Comparison of ENCODE assay signal across 1 cellular context in the genomic region with DNA sequence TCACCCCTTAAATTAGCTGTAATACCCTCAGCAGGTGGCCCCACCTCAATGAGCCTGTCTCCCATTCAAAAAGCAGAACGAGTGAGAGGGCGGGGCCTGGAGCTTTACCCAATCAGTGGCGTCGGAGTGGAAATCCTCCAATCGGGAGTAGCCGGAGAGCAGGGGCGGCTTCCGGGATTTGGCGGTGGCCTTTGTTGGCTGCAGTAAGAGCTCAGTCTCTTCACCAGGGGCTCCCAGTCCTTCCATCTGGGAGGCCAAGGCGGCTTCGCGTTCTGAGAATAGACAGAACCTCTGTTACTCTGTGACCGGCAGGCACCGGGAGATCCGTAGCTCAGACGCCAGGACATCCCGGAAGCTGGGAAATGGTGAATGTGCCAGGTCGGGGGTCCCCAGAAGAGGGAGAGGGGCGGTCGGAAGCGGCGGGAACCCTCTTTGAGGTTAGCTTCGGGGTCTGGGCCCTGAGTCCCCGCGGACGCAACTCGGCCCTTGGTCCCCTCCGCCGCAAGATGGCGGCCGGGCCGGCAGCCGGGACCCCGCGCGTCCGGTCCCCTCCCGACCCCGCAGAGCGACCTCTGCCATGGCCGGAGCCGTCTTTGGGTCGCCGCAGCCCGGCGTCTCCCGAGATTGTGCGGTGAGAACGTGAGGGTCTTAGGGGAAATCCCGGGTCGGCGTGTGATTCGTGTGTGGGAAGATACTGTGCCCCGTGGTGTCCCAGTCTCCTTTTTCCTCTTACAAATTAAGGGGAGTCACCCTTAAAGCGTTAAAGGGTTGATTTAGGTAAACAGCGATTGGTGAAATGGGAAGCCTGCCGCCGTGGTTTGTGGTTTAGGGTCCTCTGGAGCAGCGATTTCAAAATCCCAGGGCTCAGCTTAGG.
TF ChIP-seq lines count a peak whose summit lies in the region.

No MANE protein-coding gene starts in this region.

TF ChIP-seq in HepG2, 621 proteins besides CTCF, POLR2A, EP300 and RAD21 (continued from another document and continues in another):
- TF ChIP-seq, protein P1, sequence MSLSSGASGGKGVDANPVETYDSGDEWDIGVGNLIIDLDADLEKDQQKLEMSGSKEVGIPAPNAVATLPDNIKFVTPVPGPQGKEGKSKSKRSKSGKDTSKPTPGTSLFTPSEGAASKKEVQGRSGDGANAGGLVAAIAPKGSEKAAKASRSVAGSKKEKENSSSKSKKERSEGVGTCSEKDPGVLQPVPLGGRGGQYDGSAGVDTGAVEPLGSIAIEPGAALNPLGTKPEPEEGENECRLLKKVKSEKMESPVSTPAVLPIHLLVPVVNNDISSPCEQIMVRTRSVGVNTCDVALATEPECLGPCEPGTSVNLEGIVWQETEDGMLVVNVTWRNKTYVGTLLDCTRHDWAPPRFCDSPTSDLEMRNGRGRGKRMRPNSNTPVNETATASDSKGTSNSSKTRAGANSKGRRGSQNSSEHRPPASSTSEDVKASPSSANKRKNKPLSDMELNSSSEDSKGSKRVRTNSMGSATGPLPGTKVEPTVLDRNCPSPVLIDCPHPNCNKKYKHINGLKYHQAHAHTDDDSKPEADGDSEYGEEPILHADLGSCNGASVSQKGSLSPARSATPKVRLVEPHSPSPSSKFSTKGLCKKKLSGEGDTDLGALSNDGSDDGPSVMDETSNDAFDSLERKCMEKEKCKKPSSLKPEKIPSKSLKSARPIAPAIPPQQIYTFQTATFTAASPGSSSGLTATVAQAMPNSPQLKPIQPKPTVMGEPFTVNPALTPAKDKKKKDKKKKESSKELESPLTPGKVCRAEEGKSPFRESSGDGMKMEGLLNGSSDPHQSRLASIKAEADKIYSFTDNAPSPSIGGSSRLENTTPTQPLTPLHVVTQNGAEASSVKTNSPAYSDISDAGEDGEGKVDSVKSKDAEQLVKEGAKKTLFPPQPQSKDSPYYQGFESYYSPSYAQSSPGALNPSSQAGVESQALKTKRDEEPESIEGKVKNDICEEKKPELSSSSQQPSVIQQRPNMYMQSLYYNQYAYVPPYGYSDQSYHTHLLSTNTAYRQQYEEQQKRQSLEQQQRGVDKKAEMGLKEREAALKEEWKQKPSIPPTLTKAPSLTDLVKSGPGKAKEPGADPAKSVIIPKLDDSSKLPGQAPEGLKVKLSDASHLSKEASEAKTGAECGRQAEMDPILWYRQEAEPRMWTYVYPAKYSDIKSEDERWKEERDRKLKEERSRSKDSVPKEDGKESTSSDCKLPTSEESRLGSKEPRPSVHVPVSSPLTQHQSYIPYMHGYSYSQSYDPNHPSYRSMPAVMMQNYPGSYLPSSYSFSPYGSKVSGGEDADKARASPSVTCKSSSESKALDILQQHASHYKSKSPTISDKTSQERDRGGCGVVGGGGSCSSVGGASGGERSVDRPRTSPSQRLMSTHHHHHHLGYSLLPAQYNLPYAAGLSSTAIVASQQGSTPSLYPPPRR (CRISPR knock-in tag; IDR thresholded peaks at IDR 0.05; ENCODE audit: borderline replicate concordance) = no peak
- TF ChIP-seq HOXA3 (CRISPR knock-in tag; IDR thresholded peaks at IDR 0.05) = peak; percentile 90
- no peak for TF ChIP-seq DPF2 (CRISPR knock-in tag; IDR thresholded peaks at IDR 0.05; ENCODE audit: borderline replicate concordance, low read depth)
- peak; percentile 92; the same call in 1 of the 2 replicates for TF ChIP-seq ZNF224 (CRISPR knock-in tag; IDR thresholded peaks at IDR 0.05)
- peak; percentile 32; the same call in 1 of the 2 replicates for TF ChIP-seq RARA (CRISPR knock-in tag; IDR thresholded peaks at IDR 0.05)
- TF ChIP-seq EEA1 (CRISPR knock-in tag; IDR thresholded peaks at IDR 0.05; ENCODE audit: borderline replicate concordance) = peak; percentile 98
- TF ChIP-seq FOSL2 (CRISPR knock-in tag; IDR thresholded peaks at IDR 0.05) = peak; percentile 44; the same call in 1 of the 2 replicates
- TF ChIP-seq ZNF256 (CRISPR knock-in tag; conservative IDR thresholded peaks at IDR 0.05) = peak; percentile 96
- TF ChIP-seq IKZF1 (IDR thresholded peaks at IDR 0.05) = no peak
- peak; percentile 78 for TF ChIP-seq ISL2 (CRISPR knock-in tag; IDR thresholded peaks at IDR 0.05)
- TF ChIP-seq MXD3 (CRISPR knock-in tag; IDR thresholded peaks at IDR 0.05) = peak; percentile 82
- peak; percentile 52; the same call in 1 of the 2 replicates for TF ChIP-seq E2F5 (CRISPR knock-in tag; conservative IDR thresholded peaks at IDR 0.05)
- peak; percentile 78; the same call in 1 of the 2 replicates for TF ChIP-seq REPIN1 (CRISPR knock-in tag; IDR thresholded peaks at IDR 0.05; ENCODE audit: borderline replicate concordance, low read depth)
- TF ChIP-seq AGO2 (optimal IDR thresholded peaks at IDR 0.05; ENCODE audit: low read depth, low read length) = peak; percentile 100
- 0 out of 2 replicates have a peak, but pooled peaks have one; percentile 67 for TF ChIP-seq KLF11 (CRISPR knock-in tag; IDR thresholded peaks at IDR 0.05)
- TF ChIP-seq PBX2 (CRISPR knock-in tag; IDR thresholded peaks at IDR 0.05) = no peak
- TF ChIP-seq ZNF318 (CRISPR knock-in tag; IDR thresholded peaks at IDR 0.05) = peak; percentile 86
- no peak; the same call in none of the 2 replicates for TF ChIP-seq ZNF343 (CRISPR knock-in tag; IDR thresholded peaks at IDR 0.05)
- peak; percentile 85 for TF ChIP-seq MED1 (CRISPR knock-in tag; IDR thresholded peaks at IDR 0.05)
- TF ChIP-seq ZNF782 (CRISPR knock-in tag; IDR thresholded peaks at IDR 0.05; ENCODE audit: borderline replicate concordance) = peak; percentile 19; the same call in 1 of the 2 replicates
- TF ChIP-seq SMAD1 (CRISPR knock-in tag; IDR thresholded peaks at IDR 0.05; ENCODE audit: borderline replicate concordance, low read depth) = no peak
- TF ChIP-seq PAXIP1 (CRISPR knock-in tag; conservative IDR thresholded peaks at IDR 0.05) = peak; percentile 67
- peak; percentile 91 for TF ChIP-seq ZNF761 (CRISPR knock-in tag; conservative IDR thresholded peaks at IDR 0.05)
